8 cellular contexts compared by ENCODE assay signal in genomic region chr2:29295843-29296242, GRCh38.
A peak's percentile ranks its signal among the peaks of the same experiment; 100 is the strongest.
DNase-seq lines count a peak whose midpoint lies in the region; ATAC-seq, FAIRE-seq and TF ChIP-seq lines count a peak whose summit lies in the region.

No MANE protein-coding gene starts in this region.

- TF ChIP-seq EP300 in ovary (IDR thresholded peaks at IDR 0.05), result no peak

- H3K4me1 ChIP-seq in HEK293 (ENCODE audit: control insufficient read depth, insufficient read depth, low read length), result no peaks in the 10 kb centered on the region
- no peaks in the 10 kb centered on the region for H3K4me1 ChIP-seq in ovary (ENCODE audit: insufficient read depth)

- FAIRE-seq in RCC 7860 (lab: Jason Lieb, UNC), result no peak

- H3K27ac ChIP-seq in HEK293 (ENCODE audit: extremely low read depth, low read depth, low read length) (no peak overlapping the region), ovary (no peak overlapping the region)

- peak; percentile 34; the same call in 1 of the 2 replicates for TF ChIP-seq CTCF in HEK293 (tag by site-specific recombination; IDR thresholded peaks at IDR 0.05)
- TF ChIP-seq CTCF in ovary (IDR thresholded peaks at IDR 0.05), result no peak

- peak; percentile 78 for ATAC-seq in SK-N-SH treated with all-trans-retinoic acid at 6 μM for 48 hours

- H3K4me3 ChIP-seq in HEK293 (ENCODE audit: low read depth, low read length), result no peak overlapping the region
- no peak overlapping the region for H3K4me3 ChIP-seq in ovary

- CTCF ChIA-PET in HEK293 (lab: Yijun Ruan, JAX), result interaction anchor here (0.6 to 2.0 kb wide), 4 partner anchors 10 to 731 kb away, joined by 3 to 12 read pairs (median 4); no protein-coding TSS in a partner anchor

- TF ChIP-seq POLR2A in ovary (IDR thresholded peaks at IDR 0.05), result no peak

- DNase-seq in COLO829 (ENCODE audit: low spot score), result peak; percentile 63
- peak; percentile 18 for DNase-seq in kidney glomerular epithelial cell (lab: John Stamatoyannopoulos, UW)
- DNase-seq in activated CD4-positive, CD25-positive, alpha-beta regulatory T cell treated with anti-CD3 and anti-CD28 coated beads, Interleukin-2, amount 50 U/mL, for 72 hours, result no peak
- no peak for DNase-seq in RCC 7860 (ENCODE audit: low spot score)
- DNase-seq in ovary, result no peak
- no peak for DNase-seq in NCI-H2081 (lab: John Stamatoyannopoulos, UW)

- H3K36me3 ChIP-seq in HEK293 (ENCODE audit: control insufficient read depth in 2 of 2, insufficient read depth in 1 of 2, low read length in 2 of 2), result no peaks in the 10 kb centered on the region
- no peaks in the 10 kb centered on the region for H3K36me3 ChIP-seq in ovary

- H3K9me3 ChIP-seq in HEK293 (ENCODE audit: control insufficient read depth, insufficient read depth, low read depth, low read length), result no peaks in the 10 kb centered on the region
- H3K9me3 ChIP-seq in ovary, result no peaks in the 10 kb centered on the region

- intact Hi-C loops in ovary (cut with DNase I), result no loop called here

- WGBS in ovary, 3 donors, result 42 to 45% (median 43%) methylated on average over 4 of the region's 4 CpGs

- H3K27me3 ChIP-seq in ovary, result no peaks in the 10 kb centered on the region

- POLR2A ChIA-PET in HEK293 (lab: Yijun Ruan, JAX), result no interaction called here

TF ChIP-seq in HEK293, 187 proteins besides CTCF, POLR2A, EP300 and RAD21:
- TF ChIP-seq ZNF645 (tag by site-specific recombination; IDR thresholded peaks at IDR 0.05) (no peak), ZNF654 (tag by site-specific recombination; IDR thresholded peaks at IDR 0.05; ENCODE audit: low read depth) (0 out of 2 replicates have a peak, but pooled peaks have one; percentile 11)

TF ChIP-seq in SK-N-SH treated with all-trans-retinoic acid at 6 μM for 48 hours, 23 proteins besides CTCF, POLR2A, EP300 and RAD21:
- no peak for TF ChIP-seq SNAI2 (CRISPR knock-in tag; IDR thresholded peaks at IDR 0.05)
- TF ChIP-seq ZNF8 (CRISPR knock-in tag; IDR thresholded peaks at IDR 0.05), result no peak
- TF ChIP-seq ZFP30 (CRISPR knock-in tag; IDR thresholded peaks at IDR 0.05), result no peak
- no peak for TF ChIP-seq ARNTL (CRISPR knock-in tag; IDR thresholded peaks at IDR 0.05; ENCODE audit: borderline replicate concordance, low read depth)
- no peak for TF ChIP-seq OSR1 (CRISPR knock-in tag; IDR thresholded peaks at IDR 0.05)
- TF ChIP-seq RARB (CRISPR knock-in tag; IDR thresholded peaks at IDR 0.05), result no peak
- no peak for TF ChIP-seq CSDC2 (CRISPR knock-in tag; IDR thresholded peaks at IDR 0.05)
- no peak for TF ChIP-seq PATZ1 (CRISPR knock-in tag; IDR thresholded peaks at IDR 0.05; ENCODE audit: borderline replicate concordance)
- no peak for TF ChIP-seq PPARA (CRISPR knock-in tag; IDR thresholded peaks at IDR 0.05; ENCODE audit: borderline replicate concordance)
- no peak for TF ChIP-seq TCF4 (CRISPR knock-in tag; IDR thresholded peaks at IDR 0.05; ENCODE audit: borderline replicate concordance)
- TF ChIP-seq POU6F1 (CRISPR knock-in tag; IDR thresholded peaks at IDR 0.05; ENCODE audit: borderline replicate concordance, low read depth), result no peak
- no peak for TF ChIP-seq CSRNP3 (CRISPR knock-in tag; IDR thresholded peaks at IDR 0.05)
- TF ChIP-seq ZNF70 (CRISPR knock-in tag; IDR thresholded peaks at IDR 0.05), result no peak
- no peak for TF ChIP-seq ESRRG (CRISPR knock-in tag; IDR thresholded peaks at IDR 0.05)

Comparison
In these comparisons a context has a peak if more than half of its experiments do, and no peak if none do; other contexts are left out.
1. DNase-seq: peak in COLO829 (single experiment) and kidney glomerular epithelial cell (single experiment); none in activated CD4-positive, CD25-positive, alpha-beta regulatory T cell treated with anti-CD3 and anti-CD28 coated beads, Interleukin-2, amount 50 U/mL, for 72 hours (single experiment), RCC 7860 (single experiment), ovary (0 of 5) and NCI-H2081 (0 of 2).